ENCODE assay signal across 8 cellular contexts in genomic region chr6:156776841-156777576, GRCh38. TPM values are rescaled to one million over a fixed set of nuclear protein-coding genes. Genes with fewer than 3 reads are reported as not detected.
DNase-seq lines count a peak whose midpoint lies in the region; ATAC-seq, FAIRE-seq and TF ChIP-seq lines count a peak whose summit lies in the region.

Gene ARID1B (plus strand): TSS chr6:156777378. CDS start chr6:156777681, 303 bp downstream.

- TF ChIP-seq CTCF in DND-41 (IDR thresholded peaks at IDR 0.05; ENCODE audit: borderline replicate concordance, extremely low read depth, low read length, poor library complexity, severe bottlenecking): no peak

- H3K79me2 ChIP-seq in DND-41 (ENCODE audit: insufficient read depth, low read length): peaks cover 61% of the 10 kb centered on the region

- FAIRE-seq in frontal cortex (lab: Jason Lieb, UNC): no peak

- H3K9ac ChIP-seq in DND-41 (ENCODE audit: low read depth, low read length): peak within 1 kb of the TSS; percentile 97

- no peaks in the 10 kb centered on the region for H3K27me3 ChIP-seq in DND-41 (ENCODE audit: insufficient read depth, low read length, poor library complexity)
- H3K27me3 ChIP-seq in SJSA1 (replicated peaks): no peaks in the 10 kb centered on the region

- H3K36me3 ChIP-seq in DND-41 (ENCODE audit: insufficient read depth, low read length): no peaks in the 10 kb centered on the region
- H3K36me3 ChIP-seq in SJSA1: peaks cover 11% of the 10 kb centered on the region

- ATAC-seq in DND-41 (ENCODE audit: insufficient read depth, low read depth) (peak; percentile 47), GM21529 (IDR thresholded peaks at IDR 0.05; ENCODE audit: unreplicated experiment) (peak; percentile 39)

- H2AFZ ChIP-seq in DND-41 (ENCODE audit: low read depth, low read length): peak within 1 kb of the TSS; percentile 71

- H3K9me3 ChIP-seq in DND-41 (ENCODE audit: insufficient read depth, low read length, severe bottlenecking): no peaks in the 10 kb centered on the region
- H3K9me3 ChIP-seq in SJSA1 (replicated peaks): no peaks in the 10 kb centered on the region

- peaks cover 30% of the 10 kb centered on the region for H3K4me1 ChIP-seq in DND-41 (ENCODE audit: insufficient read depth, low read length)
- H3K4me1 ChIP-seq in SJSA1 (replicated peaks): peaks cover 30% of the 10 kb centered on the region

- in situ Hi-C loops in KBM-7 (cut with MboI; ENCODE audit: low pct_unique_long_range_greater_than_20kb, low sequenced_read_pairs): no loop called here

- H3K4me3 ChIP-seq in DND-41 (ENCODE audit: low read depth in 1 of 2, low read length in 2 of 2): peak within 1 kb of the TSS; percentile 69 to 79
- peak within 1 kb of the TSS; percentile 85 for H3K4me3 ChIP-seq in SJSA1

- H3K4me2 ChIP-seq in DND-41 (ENCODE audit: insufficient read depth, low read length): peak within 1 kb of the TSS; percentile 75

- H4K20me1 ChIP-seq in DND-41 (ENCODE audit: insufficient read depth, low read length): peaks cover 22% of the 10 kb centered on the region; the same call in 1 of the 2 replicates

- DNase-seq in DND-41: peak; percentile 80
- peak; percentile 75 for DNase-seq in KBM-7
- peak; percentile 78 for DNase-seq in SJSA1 (ENCODE audit: low read depth in 1 of 2, low spot score in 2 of 2)
- DNase-seq in activated gamma-delta T cell treated with anti-CD3 and anti-CD28 coated beads, Interleukin-2, amount 50 U/mL, for 16 hours (ENCODE audit: low read depth): peak; percentile 62
- peak; percentile 75 to 86 for DNase-seq in frontal cortex (ENCODE audit: low spot score in 2 of 2)
- peak in 52 of 56 donors; percentile 17 to 86 (median 66) for DNase-seq in nucleus accumbens (lab: John Stamatoyannopoulos, UW)
- peak in 47 of 49 donors; percentile 22 to 83 (median 63) for DNase-seq in substantia nigra (lab: John Stamatoyannopoulos, UW)

- peak within 1 kb of the TSS; percentile 96 for H3K27ac ChIP-seq in DND-41 (ENCODE audit: low read length)
- peak within 1 kb of the TSS; percentile 90 for H3K27ac ChIP-seq in SJSA1
- H3K27ac ChIP-seq in substantia nigra (ENCODE audit: low read depth, low read length, poor library complexity, severe bottlenecking): peak within 1 kb of the TSS; percentile 96

RNA-seq across cellular contexts. Expression of gene ARID1B, which starts in this region (rescaled TPM):
- total RNA-seq in SJSA1 (2014; rRNA removed; shearing (Covaris generic)): 12.0 and 13.9 TPM in 2 replicates
- total RNA-seq in frontal cortex: 59.9 TPM

Comparison
In these comparisons a context has a peak if more than half of its experiments do, and no peak if none do; other contexts are left out.
1. Peak in every context shown above with its lines: DNase-seq, ATAC-seq, H3K4me3 ChIP-seq and H3K27ac ChIP-seq.